In genomic region chr10:72254891-72255568, GRCh38 we compare ENCODE assay signal across 8 cellular contexts.
A peak's percentile ranks its signal among the peaks of the same experiment; 100 is the strongest.
DNase-seq lines count a peak whose midpoint lies in the region; ATAC-seq and TF ChIP-seq lines count a peak whose summit lies in the region.

No MANE protein-coding gene starts in this region.

- no peak for TF ChIP-seq CTCF in DOHH2 (IDR thresholded peaks at IDR 0.05; ENCODE audit: low read depth, low read length, poor library complexity, severe bottlenecking)

- no peaks in the 10 kb centered on the region for H3K36me3 ChIP-seq in DOHH2 (ENCODE audit: control insufficient read depth, low read length)

- H3K27ac ChIP-seq in DOHH2 (ENCODE audit: low read depth, low read length) (peak overlapping the region; percentile 27; the same call in 1 of the 2 replicates), layer of hippocampus (ENCODE audit: low read depth, low read length) (peak overlapping the region; percentile 99)

- H3K4me1 Mint-ChIP-seq in T-helper 2 cell treated with Interferon-gamma antibody and Interleukin-4, amounts not matched to agents 5 μg/mL and 100 μg/mL, for 36 hours (ENCODE audit: low read depth) = peaks cover 64% of the 10 kb centered on the region
- H3K4me1 Mint-ChIP-seq in dendritic cell treated with granulocyte-macrophage colony-stimulating factor and Interleukin-4, amounts not matched to agents 40 ng/mL and 50 ng/mL, for 4 days (ENCODE audit: low read depth) = peaks cover 42% of the 10 kb centered on the region

- intact Hi-C loops in dendritic cell treated with granulocyte-macrophage colony-stimulating factor and Interleukin-4, amounts not matched to agents 40 ng/mL and 50 ng/mL, for 4 days (cut with micrococcal nuclease) = loop anchor here (5.0 kb wide), 1 partner anchor 77 kb away; no protein-coding TSS in a partner anchor

- no peaks in the 10 kb centered on the region for H3K9me3 ChIP-seq in DOHH2 (ENCODE audit: control insufficient read depth, insufficient read depth, low read length)

- peaks cover 19% of the 10 kb centered on the region for H3F3A ChIP-seq in DOHH2 (ENCODE audit: control insufficient read depth, insufficient read depth)

- peak; percentile 44; the same call in 1 of the 2 replicates for TF ChIP-seq RAD21 in Ishikawa (IDR thresholded peaks at IDR 0.05; ENCODE audit: low read depth)

- H3K4me3 ChIP-seq in DOHH2 (ENCODE audit: low read length) = no peak overlapping the region

- peak; percentile 13; the same call in 1 of the 2 replicates for TF ChIP-seq EP300 in Ishikawa (IDR thresholded peaks at IDR 0.05; ENCODE audit: borderline replicate concordance)

- peak overlapping the region; percentile 54 for H3K4me2 ChIP-seq in DOHH2 (ENCODE audit: low read length)

- H3K27me3 ChIP-seq in DOHH2 (ENCODE audit: control insufficient read depth, low read length) (no peaks in the 10 kb centered on the region), layer of hippocampus (ENCODE audit: control insufficient read depth, insufficient read depth, low read length) (no peaks in the 10 kb centered on the region)

- no peaks in the 10 kb centered on the region for H4K20me1 ChIP-seq in DOHH2 (ENCODE audit: control insufficient read depth, insufficient read depth, low read depth, low read length)

- no peaks in the 10 kb centered on the region for H3K27me3 Mint-ChIP-seq in T-helper 2 cell treated with Interferon-gamma antibody and Interleukin-4, amounts not matched to agents 5 μg/mL and 100 μg/mL, for 36 hours (ENCODE audit: low read depth)
- H3K27me3 Mint-ChIP-seq in dendritic cell treated with granulocyte-macrophage colony-stimulating factor and Interleukin-4, amounts not matched to agents 40 ng/mL and 50 ng/mL, for 4 days = peaks cover 37% of the 10 kb centered on the region

- H3K4me1 ChIP-seq in DOHH2 (ENCODE audit: control insufficient read depth, low read length) = peaks cover 72% of the 10 kb centered on the region

- peak; percentile 29 for DNase-seq in T-helper 2 cell treated with Interferon-gamma antibody and Interleukin-4, amounts not matched to agents 5 μg/mL and 100 μg/mL, for 36 hours (ENCODE audit: low spot score)
- peak; percentile 64 for DNase-seq in stimulated activated CD8-positive, alpha-beta memory T cell treated with anti-CD3 and anti-CD28 coated beads, Interleukin-4, amount 100 ng/mL, for 48 hours
- DNase-seq in NCI-H2081 treated with DMSO at 0.1 percent for 48 hours (lab: John Stamatoyannopoulos, UW) = no peak

- H3K27ac Mint-ChIP-seq in T-helper 2 cell treated with Interferon-gamma antibody and Interleukin-4, amounts not matched to agents 5 μg/mL and 100 μg/mL, for 36 hours = peak overlapping the region; percentile 90
- H3K27ac Mint-ChIP-seq in dendritic cell treated with granulocyte-macrophage colony-stimulating factor and Interleukin-4, amounts not matched to agents 40 ng/mL and 50 ng/mL, for 4 days = no peak overlapping the region

- H3K9me3 Mint-ChIP-seq in T-helper 2 cell treated with Interferon-gamma antibody and Interleukin-4, amounts not matched to agents 5 μg/mL and 100 μg/mL, for 36 hours = no peaks in the 10 kb centered on the region
- no peaks in the 10 kb centered on the region for H3K9me3 Mint-ChIP-seq in dendritic cell treated with granulocyte-macrophage colony-stimulating factor and Interleukin-4, amounts not matched to agents 40 ng/mL and 50 ng/mL, for 4 days

- H3K4me3 Mint-ChIP-seq in T-helper 2 cell treated with Interferon-gamma antibody and Interleukin-4, amounts not matched to agents 5 μg/mL and 100 μg/mL, for 36 hours = peak overlapping the region; percentile 85
- peak overlapping the region; percentile 63 for H3K4me3 Mint-ChIP-seq in dendritic cell treated with granulocyte-macrophage colony-stimulating factor and Interleukin-4, amounts not matched to agents 40 ng/mL and 50 ng/mL, for 4 days

- H3K9me2 ChIP-seq in DOHH2 (replicated peaks; ENCODE audit: control insufficient read depth, low read length) = no peaks in the 10 kb centered on the region

- ATAC-seq in HG03520 (IDR thresholded peaks at IDR 0.05; ENCODE audit: unreplicated experiment) = no peak

- H3K36me3 Mint-ChIP-seq in T-helper 2 cell treated with Interferon-gamma antibody and Interleukin-4, amounts not matched to agents 5 μg/mL and 100 μg/mL, for 36 hours (ENCODE audit: low read depth) = peaks cover 1% of the 10 kb centered on the region
- no peaks in the 10 kb centered on the region for H3K36me3 Mint-ChIP-seq in dendritic cell treated with granulocyte-macrophage colony-stimulating factor and Interleukin-4, amounts not matched to agents 40 ng/mL and 50 ng/mL, for 4 days (ENCODE audit: low read depth)

- H3K79me2 ChIP-seq in DOHH2 (ENCODE audit: control insufficient read depth, low read length) = no peaks in the 10 kb centered on the region

TF ChIP-seq in Ishikawa, 13 proteins besides CTCF, POLR2A, EP300 and RAD21:
- no peak for TF ChIP-seq USF1 (IDR thresholded peaks at IDR 0.05)
- no peak for TF ChIP-seq FOXM1 (IDR thresholded peaks at IDR 0.05; ENCODE audit: borderline replicate concordance, low read depth)
- TF ChIP-seq CREB1 (IDR thresholded peaks at IDR 0.05; ENCODE audit: low read depth) = no peak
- no peak for TF ChIP-seq TAF1 (IDR thresholded peaks at IDR 0.05; ENCODE audit: low read depth)
- peak; percentile 30 for TF ChIP-seq NFIC (IDR thresholded peaks at IDR 0.05)
- no peak for TF ChIP-seq CEBPB (IDR thresholded peaks at IDR 0.05)
- no peak for TF ChIP-seq TEAD4 (IDR thresholded peaks at IDR 0.05)
- no peak for TF ChIP-seq YY1 (IDR thresholded peaks at IDR 0.05; ENCODE audit: low read depth)
- no peak for TF ChIP-seq ZBTB7A (IDR thresholded peaks at IDR 0.05; ENCODE audit: low read depth)
- TF ChIP-seq MAX (IDR thresholded peaks at IDR 0.05) = 0 out of 2 replicates have a peak, but pooled peaks have one; percentile 33
- no peak for TF ChIP-seq REST (IDR thresholded peaks at IDR 0.05; ENCODE audit: low read depth)
- no peak; the same call in 1 of the 2 replicates for TF ChIP-seq EGR1 (IDR thresholded peaks at IDR 0.05)
- 0 out of 2 replicates have a peak, but pooled peaks have one; percentile 12 for TF ChIP-seq TCF12 (IDR thresholded peaks at IDR 0.05; ENCODE audit: low read depth)
